Comparison of ENCODE assay signal across 1 cellular context in genomic region chr12:122888232-122888752, GRCh38.
TF ChIP-seq lines count a peak whose summit lies in the region.

No MANE protein-coding gene starts in this region.

TF ChIP-seq in GM23338, 12 proteins besides CTCF, POLR2A, EP300 and RAD21 (continued from another document):
- TF ChIP-seq ZNF462 (CRISPR knock-in tag; IDR thresholded peaks at IDR 0.05) = no peak
- no peak for TF ChIP-seq EZH2 (IDR thresholded peaks at IDR 0.05; ENCODE audit: low read depth, unreplicated experiment)
- no peak for TF ChIP-seq STAT1 (IDR thresholded peaks at IDR 0.05; ENCODE audit: unreplicated experiment)
- TF ChIP-seq JUNB (IDR thresholded peaks at IDR 0.05; ENCODE audit: unreplicated experiment) = no peak
- no peak for TF ChIP-seq POLR2AphosphoS5 (IDR thresholded peaks at IDR 0.05; ENCODE audit: low read depth)
- no peak for TF ChIP-seq REST (IDR thresholded peaks at IDR 0.05; ENCODE audit: unreplicated experiment)
